In the genomic region with DNA sequence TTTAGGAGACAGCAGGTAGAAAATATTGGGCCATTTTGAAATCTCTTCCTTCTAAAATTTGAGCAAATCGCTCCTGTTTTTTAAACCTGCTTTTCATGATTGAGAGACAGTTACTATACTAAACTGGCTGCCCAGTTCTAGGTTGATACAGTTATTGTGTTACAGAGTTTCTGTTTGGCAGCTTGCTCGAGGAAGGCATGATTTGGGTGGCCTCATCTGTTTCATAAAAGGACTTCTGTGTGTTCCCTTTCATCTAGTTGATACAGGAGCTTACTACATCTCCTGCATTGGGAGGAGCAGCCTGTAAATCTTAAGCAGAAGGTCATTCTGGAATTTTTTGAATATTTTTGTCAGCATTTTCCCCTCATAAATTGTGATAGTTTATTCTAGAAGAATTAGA, we compare ENCODE assay signal across 16 cellular contexts. TPM values are rescaled to one million over a fixed set of nuclear protein-coding genes. Genes with fewer than 3 reads are reported as not detected.
DNase-seq lines count a peak whose midpoint lies in the region; ATAC-seq and TF ChIP-seq lines count a peak whose summit lies in the region.
"Had no signal": no experiment of that assay in that cellular context is flagged by ENCODE, and none has a peak within 500 bp of the region (broad histone marks: within the 10 kb centered on the region; RNA-seq: fewer than 3 reads in every experiment).

No MANE protein-coding gene starts in this region.

- no peak overlapping the region for H3K4me3 Mint-ChIP-seq in activated T-cell treated with anti-CD3 and anti-CD28 coated beads, Interleukin-2, amount 50 U/mL, for 72 hours
- H3K4me3 Mint-ChIP-seq in stimulated activated effector memory CD8-positive, alpha-beta T cell treated with anti-CD3 and anti-CD28 coated beads, Interleukin-12 subunit alpha, Interleukin-12 subunit beta, amount 100 ng/mL, for 72 hours: no peak overlapping the region
- H3K4me3 Mint-ChIP-seq: HFFc6 had no signal

- H3K4me1 Mint-ChIP-seq in activated T-cell treated with anti-CD3 and anti-CD28 coated beads, Interleukin-2, amount 50 U/mL, for 72 hours (ENCODE audit: low read depth): peaks cover 25% of the 10 kb centered on the region
- peaks cover 35% of the 10 kb centered on the region for H3K4me1 Mint-ChIP-seq in stimulated activated effector memory CD8-positive, alpha-beta T cell treated with anti-CD3 and anti-CD28 coated beads, Interleukin-12 subunit alpha, Interleukin-12 subunit beta, amount 100 ng/mL, for 72 hours

- H4K20me1 ChIP-seq in PC-9 (ENCODE audit: insufficient read depth): peaks cover 83% of the 10 kb centered on the region

- intact Hi-C loops in PC-9 (cut with micrococcal nuclease; ENCODE audit: unreplicated experiment): no loop called here
- intact Hi-C loops in esophagus squamous epithelium (cut with DNase I): no loop called here
- intact Hi-C loops in lower leg skin (cut with DNase I; ENCODE audit: low total_unique reads): no loop called here

- DNase-seq in activated T-cell treated with anti-CD3 and anti-CD28 coated beads, Interleukin-2, amount 50 U/mL, for 72 hours: no peak
- DNase-seq in activated T-cell treated with anti-CD3 and anti-CD28 coated beads, Interleukin-2, amount 50 U/mL, for 48 hours: no peak
- DNase-seq in PC-9 (no peak), esophagus squamous epithelium (lab: John Stamatoyannopoulos, UW) (no peak), 8988T (no peak), lower leg skin (ENCODE audit: low spot score in 2 of 2) (no peak), OCI-M1 (lab: John Stamatoyannopoulos, UW) (no peak)
- no peak for DNase-seq in stimulated activated effector memory CD8-positive, alpha-beta T cell treated with anti-CD3 and anti-CD28 coated beads, Interleukin-12 subunit alpha, Interleukin-12 subunit beta, amount 100 ng/mL, for 72 hours (ENCODE audit: low spot score in 2 of 2)
- DNase-seq: HFFc6, Kasumi-1, NCI-H1105, NCI-H1694, NCI-H226, NCI-H524 treated with DMSO at 0.1 percent for 48 hours, SHP77 treated with DMSO at 0.1 percent for 48 hours had no signal

- H3K9me2 ChIP-seq in PC-9 (ENCODE audit: insufficient read depth): no peaks in the 10 kb centered on the region

- peaks cover 52% of the 10 kb centered on the region for H3F3A ChIP-seq in PC-9 (ENCODE audit: insufficient read depth, low read depth)

- TF ChIP-seq POLR2A in esophagus squamous epithelium (IDR thresholded peaks at IDR 0.05) (no peak), lower leg skin (IDR thresholded peaks at IDR 0.05) (no peak)

- CTCF ChIA-PET in PC-9 (lab: Charles Lee): no interaction called here

- POLR2A ChIA-PET in PC-9 (lab: Charles Lee; ENCODE audit: unreplicated experiment): no interaction called here

- peak overlapping the region; percentile 90 for H3K27ac Mint-ChIP-seq in activated T-cell treated with anti-CD3 and anti-CD28 coated beads, Interleukin-2, amount 50 U/mL, for 72 hours
- H3K27ac Mint-ChIP-seq in stimulated activated effector memory CD8-positive, alpha-beta T cell treated with anti-CD3 and anti-CD28 coated beads, Interleukin-12 subunit alpha, Interleukin-12 subunit beta, amount 100 ng/mL, for 72 hours: peak overlapping the region; percentile 37
- H3K27ac Mint-ChIP-seq: HFFc6 had no signal

- peaks cover 6 to 35% of the 10 kb centered on the region in 2 donors for H3K36me3 Mint-ChIP-seq in activated T-cell treated with anti-CD3 and anti-CD28 coated beads, Interleukin-2, amount 50 U/mL, for 72 hours (ENCODE audit: insufficient read depth in 2 of 2)
- peaks cover 70% of the 10 kb centered on the region for H3K36me3 Mint-ChIP-seq in stimulated activated effector memory CD8-positive, alpha-beta T cell treated with anti-CD3 and anti-CD28 coated beads, Interleukin-12 subunit alpha, Interleukin-12 subunit beta, amount 100 ng/mL, for 72 hours

- peaks cover 85% of the 10 kb centered on the region for H3K79me2 ChIP-seq in PC-9 (ENCODE audit: low read depth)

- no peak overlapping the region for H3K4me3 ChIP-seq in PC-9
- H3K4me3 ChIP-seq in esophagus squamous epithelium: no peak overlapping the region
- H3K4me3 ChIP-seq in lower leg skin (ENCODE audit: low read depth, poor library complexity, severe bottlenecking): no peak overlapping the region
- H3K4me3 ChIP-seq: BLaER1 treated with 17β-estradiol and CSF1 and Interleukin-3, amounts not matched to agents 10 nM and 100 nM had no signal

- ATAC-seq in activated T-cell treated with anti-CD3 and anti-CD28 coated beads, Interleukin-2, amount 50 U/mL, for 72 hours (replicated peaks in 1 of 2): no peak
- ATAC-seq in stimulated activated effector memory CD8-positive, alpha-beta T cell treated with anti-CD3 and anti-CD28 coated beads, Interleukin-12 subunit alpha, Interleukin-12 subunit beta, amount 100 ng/mL, for 72 hours: no peak

- peaks cover 31% of the 10 kb centered on the region for H3K4me1 ChIP-seq in PC-9 (replicated peaks; ENCODE audit: insufficient read depth)
- peaks cover 9 to 62% (median 15%) of the 10 kb centered on the region in 3 donors for H3K4me1 ChIP-seq in esophagus squamous epithelium

- H3K27me3 ChIP-seq in PC-9 (ENCODE audit: insufficient read depth, low read depth): no peaks in the 10 kb centered on the region
- no peaks in the 10 kb centered on the region for H3K27me3 ChIP-seq in esophagus squamous epithelium
- H3K27me3 ChIP-seq: BLaER1 treated with 17β-estradiol and CSF1 and Interleukin-3, amounts not matched to agents 10 nM and 100 nM had no signal

- BruUV-seq in PC-9 (replicated peaks; lab: Mats Ljungman, UMichigan): no TSS peak

- WGBS in esophagus squamous epithelium, 2 donors: 68 to 71% methylated on average over 2 of the region's 2 CpGs
- 79% methylated on average over 2 of the region's 2 CpGs for WGBS in lower leg skin, 2 donors

- no peaks in the 10 kb centered on the region for H3K9me3 Mint-ChIP-seq in activated T-cell treated with anti-CD3 and anti-CD28 coated beads, Interleukin-2, amount 50 U/mL, for 72 hours
- no peaks in the 10 kb centered on the region for H3K9me3 Mint-ChIP-seq in stimulated activated effector memory CD8-positive, alpha-beta T cell treated with anti-CD3 and anti-CD28 coated beads, Interleukin-12 subunit alpha, Interleukin-12 subunit beta, amount 100 ng/mL, for 72 hours
- H3K9me3 Mint-ChIP-seq: HFFc6 had no signal

- no peaks in the 10 kb centered on the region for H3K27me3 Mint-ChIP-seq in activated T-cell treated with anti-CD3 and anti-CD28 coated beads, Interleukin-2, amount 50 U/mL, for 72 hours (ENCODE audit: low read depth)

- peak overlapping the region; percentile 54 for H3K27ac ChIP-seq in PC-9
- H3K27ac ChIP-seq in esophagus squamous epithelium: peak overlapping the region; percentile 46 to 82 (median 70)
- H3K27ac ChIP-seq: BLaER1 treated with 17β-estradiol and CSF1 and Interleukin-3, amounts not matched to agents 10 nM and 100 nM had no signal

- peak overlapping the region; percentile 10 for H3K4me2 ChIP-seq in PC-9
- H3K4me2 ChIP-seq: BLaER1 treated with 17β-estradiol and CSF1 and Interleukin-3, amounts not matched to agents 10 nM and 100 nM had no signal

- H2AFZ ChIP-seq in PC-9: no peak overlapping the region

- no peak for TF ChIP-seq CTCF in PC-9 (conservative IDR thresholded peaks at IDR 0.05)
- TF ChIP-seq CTCF in esophagus squamous epithelium (IDR thresholded peaks at IDR 0.05): no peak
- TF ChIP-seq CTCF in lower leg skin (IDR thresholded peaks at IDR 0.05): no peak

- H3K36me3 ChIP-seq in PC-9 (ENCODE audit: low read depth): peaks cover 36% of the 10 kb centered on the region
- H3K36me3 ChIP-seq in esophagus squamous epithelium: peaks cover 0 to 59% (median 0%) of the 10 kb centered on the region in 3 donors

- H3K9me3 ChIP-seq in PC-9 (ENCODE audit: insufficient read depth, low read depth): no peaks in the 10 kb centered on the region
- no peaks in the 10 kb centered on the region for H3K9me3 ChIP-seq in esophagus squamous epithelium
- H3K9me3 ChIP-seq: BLaER1 treated with 17β-estradiol and CSF1 and Interleukin-3, amounts not matched to agents 10 nM and 100 nM had no signal

RNA-seq across cellular contexts. Expression of gene HSPA4, which starts 14.2 kb away (rescaled TPM):
- total RNA-seq in activated T-cell treated with anti-CD3 and anti-CD28 coated beads, Interleukin-2, amount 50 U/mL, for 72 hours: 100 to 1,000 TPM; 173 to 213 TPM
- 105 and 140 TPM in 2 replicates for total RNA-seq in PC-9 (2021)
- 10 to 100 TPM; 47.7 to 82.4 (median 67.3) TPM for total RNA-seq in esophagus squamous epithelium
- 10 to 100 TPM; 33.0 to 49.3 (median 42.2) TPM for total RNA-seq in lower leg skin

RNA-seq across cellular contexts. Expression of gene ZCCHC10, which starts 39.7 kb away (rescaled TPM):
- 10 to 100 TPM; 23.7 to 30.6 TPM for total RNA-seq in activated T-cell treated with anti-CD3 and anti-CD28 coated beads, Interleukin-2, amount 50 U/mL, for 72 hours
- 8.3 and 14.9 TPM in 2 replicates for total RNA-seq in PC-9 (2021)
- 10 to 100 TPM in 3 of 4 donors, 1 to 10 TPM in 1; 7.0 to 29.7 (median 13.3) TPM for total RNA-seq in esophagus squamous epithelium
- 10 to 100 TPM in 1 of 4 donors, 1 to 10 TPM in 3; 5.9 to 11.9 (median 6.9) TPM for total RNA-seq in lower leg skin
